8 cellular contexts compared by ENCODE assay signal in the genomic region with DNA sequence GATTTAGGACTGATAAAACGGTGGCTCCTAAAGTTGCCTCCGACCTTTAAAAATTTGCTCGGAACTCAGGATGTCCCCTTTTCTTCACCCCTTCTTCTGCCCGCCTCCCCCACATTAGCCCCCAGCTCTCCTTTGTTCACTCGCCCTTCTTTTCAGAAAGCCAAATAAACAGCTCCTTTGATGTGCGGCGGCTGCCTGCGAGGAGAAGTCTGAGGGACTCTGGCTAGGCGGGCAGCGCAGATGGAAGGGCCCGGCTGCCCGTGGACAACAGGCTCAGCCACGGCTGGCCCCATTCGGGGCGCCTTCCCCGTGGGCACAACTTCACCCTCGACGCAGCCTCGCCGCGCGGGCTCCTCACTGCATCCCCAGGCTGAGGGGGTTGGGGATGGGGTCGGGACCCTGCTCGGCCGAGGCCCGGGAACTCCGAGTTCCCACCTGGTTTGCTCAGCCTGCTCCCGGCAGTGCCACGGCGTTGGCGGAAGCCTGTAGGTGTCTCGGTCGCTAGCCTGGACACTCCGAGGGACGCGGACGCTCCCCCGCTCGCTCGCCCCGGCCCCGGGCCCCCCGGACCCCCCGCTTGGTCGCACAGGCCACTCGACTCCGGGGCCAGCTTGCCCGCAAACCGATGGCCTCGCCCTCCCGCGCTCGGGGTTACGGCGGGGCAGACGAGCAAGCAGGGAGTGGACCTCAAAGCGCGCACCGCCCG. TPM values are rescaled to one million over a fixed set of nuclear protein-coding genes. Genes with fewer than 3 reads are reported as not detected.
DNase-seq lines count a peak whose midpoint lies in the region; ATAC-seq and TF ChIP-seq lines count a peak whose summit lies in the region.

No MANE protein-coding gene starts in this region.

- peak overlapping the region; percentile 99 for H3K4me3 Mint-ChIP-seq in glutamatergic neuron (ENCODE audit: unreplicated experiment)

- H3K9me3 ChIP-seq in osteoblast (ENCODE audit: low read depth, low read length) = no peaks in the 10 kb centered on the region

- H3K27ac Mint-ChIP-seq in glutamatergic neuron (ENCODE audit: unreplicated experiment) = peak overlapping the region; percentile 98

- H3K9me3 Mint-ChIP-seq in glutamatergic neuron (ENCODE audit: unreplicated experiment) = peaks cover 17% of the 10 kb centered on the region

- H4K20me1 ChIP-seq in osteoblast (ENCODE audit: insufficient read depth, low read length) = peaks cover 20% of the 10 kb centered on the region

- ATAC-seq in GM18909 (IDR thresholded peaks at IDR 0.05; ENCODE audit: poor library complexity, unreplicated experiment) (peak; percentile 6), HG03520 (IDR thresholded peaks at IDR 0.05; ENCODE audit: unreplicated experiment) (no peak)

- DNase-seq in NCI-H460 (ENCODE audit: extremely low read depth, low read depth) (peak; percentile 15), glutamatergic neuron (peak; percentile 64), osteoblast (ENCODE audit: insufficient read length, low spot score, missing footprints) (peak; percentile 89), A172 (ENCODE audit: low spot score) (no peak), cerebellum (ENCODE audit: low spot score) (no peak)
- peak; percentile 30 to 37 (median 32) for DNase-seq in activated naive CD4-positive, alpha-beta T cell (lab: John Stamatoyannopoulos, UW)

- H3K36me3 Mint-ChIP-seq in glutamatergic neuron (ENCODE audit: unreplicated experiment) = no peaks in the 10 kb centered on the region

- peaks cover 40% of the 10 kb centered on the region for H3K79me2 ChIP-seq in osteoblast (ENCODE audit: insufficient read depth, low read length)

- TF ChIP-seq CTCF in glutamatergic neuron (IDR thresholded peaks at IDR 0.05; ENCODE audit: partially characterized antibody, unreplicated experiment) (no peak), osteoblast (IDR thresholded peaks at IDR 0.05; ENCODE audit: extremely low read depth, low read depth, low read length) (no peak)

- no peaks in the 10 kb centered on the region for H3K27me3 ChIP-seq in osteoblast (ENCODE audit: insufficient read depth, low read length)

- peaks cover 23% of the 10 kb centered on the region for H3K27me3 Mint-ChIP-seq in glutamatergic neuron (ENCODE audit: unreplicated experiment)

- peaks cover 17% of the 10 kb centered on the region for H3K4me1 Mint-ChIP-seq in glutamatergic neuron (ENCODE audit: low read depth, unreplicated experiment)

- H2AFZ ChIP-seq in osteoblast (ENCODE audit: low read length) = peak overlapping the region; percentile 72

- peak overlapping the region; percentile 86 for H3K4me2 ChIP-seq in osteoblast (ENCODE audit: insufficient read depth, low read length)

- peaks cover 7% of the 10 kb centered on the region for H3K36me3 ChIP-seq in osteoblast (ENCODE audit: insufficient read depth, low read length)

- peak overlapping the region; percentile 91 for H3K27ac ChIP-seq in osteoblast (ENCODE audit: low read depth, low read length)

- peak overlapping the region; percentile 97 for H3K4me3 ChIP-seq in osteoblast (ENCODE audit: insufficient read depth, low read length)

- H3K4me1 ChIP-seq in osteoblast (ENCODE audit: insufficient read depth, low read length) = peaks cover 45% of the 10 kb centered on the region

RNA-seq across cellular contexts. Expression of gene TLE3, which starts 0.9 kb away (rescaled TPM):
- 32.7 and 33.7 TPM in 2 replicates for total RNA-seq in NCI-H460 (2014; rRNA removed; shearing (Covaris generic))
- polyA plus RNA-seq in NCI-H460 (2014; cell fraction: nucleus; rRNA removed) = 42.5 and 94.9 TPM in 2 replicates
- total RNA-seq in glutamatergic neuron (ENCODE audit: unreplicated experiment) = 89.2 TPM
- total RNA-seq in osteoblast = 21.5 and 29.7 TPM in 2 replicates
- total RNA-seq in A172 (2014; rRNA removed; shearing (Covaris generic)) = 0.10 and 0.59 TPM in 2 replicates
- total RNA-seq in cerebellum = 59.3 TPM

Comparison
In these comparisons a context has a peak if more than half of its experiments do, and no peak if none do; other contexts are left out.
1. DNase-seq: peak in NCI-H460 (single experiment), activated naive CD4-positive, alpha-beta T cell (4 of 4), glutamatergic neuron (single experiment) and osteoblast (single experiment); none in A172 (single experiment) and cerebellum (single experiment).
2. RNA of gene TLE3, which starts 0.9 kb away (total RNA-seq): 89.2 TPM in glutamatergic neuron (single experiment), 59.3 TPM in cerebellum (single experiment), 32.7 to 33.7 TPM in NCI-H460 and 21.5 to 29.7 TPM in osteoblast; 0.10 to 0.59 TPM in A172; every median in the first group is over 10 times any median in the second.